Comparison of ENCODE assay signal across 1 cellular context in genomic region chr5:179819296-179820126, GRCh38.
A peak's percentile ranks its signal among the peaks of the same experiment; 100 is the strongest.
TF ChIP-seq lines count a peak whose summit lies in the region.

No MANE protein-coding gene starts in this region.

TF ChIP-seq in K562, 482 proteins besides CTCF, POLR2A, EP300 and RAD21 (continued from another document and continues in another):
- TF ChIP-seq NFRKB (IDR thresholded peaks at IDR 0.05; ENCODE audit: low read depth) (0 out of 2 replicates have a peak, but pooled peaks have one; percentile 61), ZBTB17 (CRISPR knock-in tag; IDR thresholded peaks at IDR 0.05) (peak; percentile 91), POLR2H (tag; IDR thresholded peaks at IDR 0.05; ENCODE audit: low read depth) (0 out of 2 replicates have a peak, but pooled peaks have one; percentile 12), ZNF140 (CRISPR knock-in tag; IDR thresholded peaks at IDR 0.05) (peak; percentile 74; the same call in 1 of the 2 replicates), GATAD2B (IDR thresholded peaks at IDR 0.05; ENCODE audit: borderline replicate concordance) (no peak), HDAC2 (IDR thresholded peaks at IDR 0.05) (peak; percentile 18; the same call in 1 of the 2 replicates), CAMTA2 (CRISPR knock-in tag; conservative IDR thresholded peaks at IDR 0.05) (no peak), ZNF76 (CRISPR knock-in tag; IDR thresholded peaks at IDR 0.05; ENCODE audit: borderline replicate concordance) (peak; percentile 95), MXI1 (IDR thresholded peaks at IDR 0.05; ENCODE audit: low read depth, low read length) (0 out of 2 replicates have a peak, but pooled peaks have one; percentile 2), ZBTB40 (IDR thresholded peaks at IDR 0.05) (no peak), ZBTB40 (CRISPR knock-in tag; IDR thresholded peaks at IDR 0.05) (no peak), NCOA1 (IDR thresholded peaks at IDR 0.05; ENCODE audit: low read depth) (no peak), FOXO4 (CRISPR knock-in tag; IDR thresholded peaks at IDR 0.05) (0 out of 2 replicates have a peak, but pooled peaks have one; percentile 76), SRSF3 (IDR thresholded peaks at IDR 0.05; ENCODE audit: insufficient read depth, low read length) (0 out of 2 replicates have a peak, but pooled peaks have one; percentile 42), CLOCK (CRISPR knock-in tag; IDR thresholded peaks at IDR 0.05; ENCODE audit: borderline replicate concordance) (peak; percentile 84; the same call in 1 of the 2 replicates), POLR3A (IDR thresholded peaks at IDR 0.05; ENCODE audit: borderline replicate concordance, extremely low read depth, insufficient read depth, insufficient read length) (no peak), FIP1L1 (IDR thresholded peaks at IDR 0.05; ENCODE audit: low read depth, low read length, poor library complexity, severe bottlenecking) (peak; percentile 59), CREBBP (IDR thresholded peaks at IDR 0.05; ENCODE audit: low read depth, low read length) (no peak), SIN3B (IDR thresholded peaks at IDR 0.05; ENCODE audit: low read depth) (no peak), ESRRA (IDR thresholded peaks at IDR 0.05; ENCODE audit: borderline replicate concordance, low read depth) (no peak), PHF20 (IDR thresholded peaks at IDR 0.05; ENCODE audit: partially characterized antibody) (no peak), LEF1 (IDR thresholded peaks at IDR 0.05) (0 out of 2 replicates have a peak, but pooled peaks have one; percentile 7), HSF4 (CRISPR knock-in tag; IDR thresholded peaks at IDR 0.05; ENCODE audit: borderline replicate concordance) (peak; percentile 92; the same call in 1 of the 2 replicates), DACH1 (IDR thresholded peaks at IDR 0.05; ENCODE audit: partially characterized antibody) (no peak), KDM1A (IDR thresholded peaks at IDR 0.05) (no peak), HDAC8 (tag; IDR thresholded peaks at IDR 0.05) (peak; percentile 97), ZNF175 (CRISPR knock-in tag; IDR thresholded peaks at IDR 0.05; ENCODE audit: low read depth) (peak; percentile 92; the same call in 1 of the 2 replicates), ZNF41 (CRISPR knock-in tag; conservative IDR thresholded peaks at IDR 0.05) (peak; percentile 86), CBFB (CRISPR knock-in tag; IDR thresholded peaks at IDR 0.05) (no peak), ZNF766 (CRISPR knock-in tag; conservative IDR thresholded peaks at IDR 0.05) (peak; percentile 64; the same call in 1 of the 2 replicates), ETV5 (CRISPR knock-in tag; IDR thresholded peaks at IDR 0.05; ENCODE audit: low read depth) (no peak), GABPA (tag; conservative IDR thresholded peaks at IDR 0.05; ENCODE audit: low read depth) (0 out of 2 replicates have a peak, but pooled peaks have one; percentile 6), CREM (IDR thresholded peaks at IDR 0.05; ENCODE audit: low read depth) (peak; percentile 42; the same call in 1 of the 2 replicates), SMARCB1 (IDR thresholded peaks at IDR 0.05; ENCODE audit: insufficient read length, low read depth) (no peak), HDAC1 (IDR thresholded peaks at IDR 0.05) (no peak; a peak in 1 of 4 replicates), UBTF (IDR thresholded peaks at IDR 0.05; ENCODE audit: borderline replicate concordance in 1 of 2, low read depth in 2 of 2, low read length in 2 of 2) (peak in 1 of 2 experiments; percentile 11; a peak in 1 of 4 replicates), ATF7 (IDR thresholded peaks at IDR 0.05) (no peak), HNRNPK (IDR thresholded peaks at IDR 0.05; ENCODE audit: low read depth, low read length, poor library complexity, severe bottlenecking) (no peak), ZBTB1 (CRISPR knock-in tag; IDR thresholded peaks at IDR 0.05; ENCODE audit: borderline replicate concordance, low read depth) (no peak), IFI16 (CRISPR knock-in tag; IDR thresholded peaks at IDR 0.05) (peak; percentile 82; the same call in 1 of the 2 replicates), CTBP1 (IDR thresholded peaks at IDR 0.05; ENCODE audit: borderline replicate concordance) (peak; percentile 2; the same call in 1 of the 2 replicates), RBM14 (IDR thresholded peaks at IDR 0.05; ENCODE audit: borderline replicate concordance, insufficient read depth, low read depth, low read length) (no peak), POU5F1 (IDR thresholded peaks at IDR 0.05; ENCODE audit: borderline replicate concordance, low read depth, low read length, partially characterized antibody) (no peak), ZFP30 (CRISPR knock-in tag; IDR thresholded peaks at IDR 0.05; ENCODE audit: borderline replicate concordance) (0 out of 2 replicates have a peak, but pooled peaks have one; percentile 36)
- TF ChIP-seq, protein P1, sequence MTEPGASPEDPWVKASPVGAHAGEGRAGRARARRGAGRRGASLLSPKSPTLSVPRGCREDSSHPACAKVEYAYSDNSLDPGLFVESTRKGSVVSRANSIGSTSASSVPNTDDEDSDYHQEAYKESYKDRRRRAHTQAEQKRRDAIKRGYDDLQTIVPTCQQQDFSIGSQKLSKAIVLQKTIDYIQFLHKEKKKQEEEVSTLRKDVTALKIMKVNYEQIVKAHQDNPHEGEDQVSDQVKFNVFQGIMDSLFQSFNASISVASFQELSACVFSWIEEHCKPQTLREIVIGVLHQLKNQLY (CRISPR knock-in tag; conservative IDR thresholded peaks at IDR 0.05), result peak; percentile 72 to 83; a peak in 2 of 4 replicates
- TF ChIP-seq, protein P2, sequence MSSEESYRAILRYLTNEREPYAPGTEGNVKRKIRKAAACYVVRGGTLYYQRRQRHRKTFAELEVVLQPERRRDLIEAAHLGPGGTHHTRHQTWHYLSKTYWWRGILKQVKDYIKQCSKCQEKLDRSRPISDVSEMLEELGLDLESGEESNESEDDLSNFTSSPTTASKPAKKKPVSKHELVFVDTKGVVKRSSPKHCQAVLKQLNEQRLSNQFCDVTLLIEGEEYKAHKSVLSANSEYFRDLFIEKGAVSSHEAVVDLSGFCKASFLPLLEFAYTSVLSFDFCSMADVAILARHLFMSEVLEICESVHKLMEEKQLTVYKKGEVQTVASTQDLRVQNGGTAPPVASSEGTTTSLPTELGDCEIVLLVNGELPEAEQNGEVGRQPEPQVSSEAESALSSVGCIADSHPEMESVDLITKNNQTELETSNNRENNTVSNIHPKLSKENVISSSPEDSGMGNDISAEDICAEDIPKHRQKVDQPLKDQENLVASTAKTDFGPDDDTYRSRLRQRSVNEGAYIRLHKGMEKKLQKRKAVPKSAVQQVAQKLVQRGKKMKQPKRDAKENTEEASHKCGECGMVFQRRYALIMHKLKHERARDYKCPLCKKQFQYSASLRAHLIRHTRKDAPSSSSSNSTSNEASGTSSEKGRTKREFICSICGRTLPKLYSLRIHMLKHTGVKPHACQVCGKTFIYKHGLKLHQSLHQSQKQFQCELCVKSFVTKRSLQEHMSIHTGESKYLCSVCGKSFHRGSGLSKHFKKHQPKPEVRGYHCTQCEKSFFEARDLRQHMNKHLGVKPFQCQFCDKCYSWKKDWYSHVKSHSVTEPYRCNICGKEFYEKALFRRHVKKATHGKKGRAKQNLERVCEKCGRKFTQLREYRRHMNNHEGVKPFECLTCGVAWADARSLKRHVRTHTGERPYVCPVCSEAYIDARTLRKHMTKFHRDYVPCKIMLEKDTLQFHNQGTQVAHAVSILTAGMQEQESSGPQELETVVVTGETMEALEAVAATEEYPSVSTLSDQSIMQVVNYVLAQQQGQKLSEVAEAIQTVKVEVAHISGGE (CRISPR knock-in tag; IDR thresholded peaks at IDR 0.05), result peak in 1 of 3 experiments; percentile 58; a peak in 1 of 6 replicates
